In genomic region chr4:10808591-10808990, GRCh38 we compare ENCODE assay signal across 11 cellular contexts.
DNase-seq lines count a peak whose midpoint lies in the region; ATAC-seq and TF ChIP-seq lines count a peak whose summit lies in the region.
"Had no signal": no experiment of that assay in that cellular context is flagged by ENCODE, and none has a peak within 500 bp of the region (broad histone marks: within the 10 kb centered on the region; RNA-seq: fewer than 3 reads in every experiment).

No MANE protein-coding gene starts in this region.

- H3K9me3 ChIP-seq in fibroblast of lung (ENCODE audit: control insufficient read depth, insufficient read depth, low read depth, low read length), result no peaks in the 10 kb centered on the region
- H3K9me3 ChIP-seq in effector memory CD4-positive, alpha-beta T cell (ENCODE audit: control insufficient read depth, low read length), result no peaks in the 10 kb centered on the region

- H3K4me1 ChIP-seq in fibroblast of lung (ENCODE audit: control insufficient read depth, extremely low read depth, insufficient read depth, low read length), result no peaks in the 10 kb centered on the region
- no peaks in the 10 kb centered on the region for H3K4me1 ChIP-seq in foreskin keratinocyte
- no peaks in the 10 kb centered on the region for H3K4me1 ChIP-seq in effector memory CD4-positive, alpha-beta T cell (ENCODE audit: control insufficient read depth, insufficient read depth, low read length, poor library complexity, severe bottlenecking)

- H3K4me3 ChIP-seq in fibroblast of lung (replicated peaks in 1 of 4; ENCODE audit: control extremely low read depth in 1 of 4, insufficient read depth in 1 of 4, low read depth in 3 of 4, low read length in 4 of 4), result no peak overlapping the region
- H3K4me3 ChIP-seq in effector memory CD4-positive, alpha-beta T cell (ENCODE audit: insufficient read depth, low read depth, low read length, poor library complexity, severe bottlenecking), result no peak overlapping the region

- H3K36me3 ChIP-seq in fibroblast of lung (ENCODE audit: control insufficient read depth, insufficient read depth, low read length), result no peaks in the 10 kb centered on the region
- no peaks in the 10 kb centered on the region for H3K36me3 ChIP-seq in effector memory CD4-positive, alpha-beta T cell (ENCODE audit: control insufficient read depth, insufficient read depth, low read length)

- DNase-seq in EH (ENCODE audit: low read depth) (peak; percentile 12), NCI-H2196 treated with DMSO at 0.1 percent for 48 hours (lab: John Stamatoyannopoulos, UW; ENCODE audit: unreplicated experiment) (peak; percentile 69), fibroblast of lung (ENCODE audit: low read depth in 2 of 2) (peak; percentile 91 to 94), nucleus accumbens (lab: John Stamatoyannopoulos, UW) (peak in 45 of 56 donors; percentile 1 to 78 (median 34)), foreskin keratinocyte (no peak), EL (no peak), NCI-H128 (lab: John Stamatoyannopoulos, UW; ENCODE audit: unreplicated experiment) (no peak)
- DNase-seq in effector memory CD4-positive, alpha-beta T cell, result no peak
- DNase-seq: MV-4-11; NCI-H526; stimulated activated CD4-positive, alpha-beta T cell treated with anti-CD3 and anti-CD28 coated beads, Interleukin-4, amount 100 ng/mL, for 4 hours had no signal

- no peak overlapping the region for H3K4me2 ChIP-seq in fibroblast of lung (ENCODE audit: extremely low read depth, insufficient read depth, low read length)

- H4K20me1 ChIP-seq in fibroblast of lung (ENCODE audit: control insufficient read depth, extremely low read depth, insufficient read depth, low read length), result no peaks in the 10 kb centered on the region

- no peaks in the 10 kb centered on the region for H3K79me2 ChIP-seq in fibroblast of lung (ENCODE audit: control insufficient read depth, insufficient read depth, low read length)

- H2AFZ ChIP-seq in fibroblast of lung (ENCODE audit: low read length), result no peak overlapping the region

- H3K27me3 ChIP-seq in fibroblast of lung (ENCODE audit: control insufficient read depth, insufficient read depth, low read length) (no peaks in the 10 kb centered on the region), foreskin keratinocyte (no peaks in the 10 kb centered on the region)
- no peaks in the 10 kb centered on the region for H3K27me3 ChIP-seq in effector memory CD4-positive, alpha-beta T cell (replicated peaks; ENCODE audit: control insufficient read depth, insufficient read depth, low read length, poor library complexity, severe bottlenecking)

- H3K9ac ChIP-seq in fibroblast of lung (ENCODE audit: insufficient read depth, low read length), result no peak overlapping the region

- H3K27ac ChIP-seq in fibroblast of lung (ENCODE audit: insufficient read depth, low read length), result no peak overlapping the region
- H3K27ac ChIP-seq in foreskin keratinocyte, result no peak overlapping the region
- no peak overlapping the region for H3K27ac ChIP-seq in effector memory CD4-positive, alpha-beta T cell (ENCODE audit: insufficient read depth, low read length, poor library complexity, severe bottlenecking)

- ATAC-seq in foreskin keratinocyte, result no peak

- no peak for TF ChIP-seq CTCF in fibroblast of lung (conservative IDR thresholded peaks at IDR 0.05 in 1 of 2, IDR thresholded peaks at IDR 0.05 in 1 of 2; ENCODE audit: low read depth in 1 of 2, low read length in 2 of 2)
- TF ChIP-seq CTCF in foreskin keratinocyte (conservative IDR thresholded peaks at IDR 0.05), result no peak

Comparison
In these comparisons a context has a peak if more than half of its experiments do, and no peak if none do; other contexts are left out.
1. DNase-seq: peak in EH (single experiment), NCI-H2196 treated with DMSO at 0.1 percent for 48 hours (single experiment), fibroblast of lung (2 of 2) and nucleus accumbens (45 of 56); none in foreskin keratinocyte (0 of 2), effector memory CD4-positive, alpha-beta T cell (0 of 3), EL (single experiment) and NCI-H128 (single experiment).